Comparison of ENCODE assay signal across 19 cellular contexts in genomic region chr1:76583237-76583868, GRCh38.
"Had no signal": no experiment of that assay in that cellular context is flagged by ENCODE, and none has a peak within 500 bp of the region (broad histone marks: within the 10 kb centered on the region; RNA-seq: fewer than 3 reads in every experiment).

No MANE protein-coding gene starts in this region.

- H3K27ac ChIP-seq: esophagus squamous epithelium, neutrophil, parathyroid adenoma, transverse colon, vagina had no signal

- H3K36me3 Mint-ChIP-seq: naive B cell had no signal

- H3K36me3 ChIP-seq: esophagus squamous epithelium, neutrophil, transverse colon, vagina had no signal

- ATAC-seq: activated naive CD8-positive, alpha-beta T cell treated with anti-CD3 and anti-CD28 coated beads, Interleukin-2, amount 50 U/mL, for 24 hours; left lobe of liver had no signal

- H3K4me1 Mint-ChIP-seq: activated naive CD8-positive, alpha-beta T cell treated with anti-CD3 and anti-CD28 coated beads, Interleukin-2, amount 50 U/mL, for 24 hours; naive B cell had no signal

- H3K4me1 ChIP-seq: esophagus squamous epithelium, parathyroid adenoma, transverse colon, vagina had no signal

- H3K27ac Mint-ChIP-seq: activated naive CD8-positive, alpha-beta T cell treated with anti-CD3 and anti-CD28 coated beads, Interleukin-2, amount 50 U/mL, for 24 hours; naive B cell had no signal

- H3K9me3 ChIP-seq: esophagus squamous epithelium, neutrophil, transverse colon, vagina had no signal

- H3K27me3 ChIP-seq: esophagus squamous epithelium, neutrophil, transverse colon, vagina had no signal

- H3K4me3 ChIP-seq: esophagus squamous epithelium, transverse colon, vagina had no signal

- H3K4me3 Mint-ChIP-seq: activated naive CD8-positive, alpha-beta T cell treated with anti-CD3 and anti-CD28 coated beads, Interleukin-2, amount 50 U/mL, for 24 hours; naive B cell had no signal

- H3K9me3 Mint-ChIP-seq: activated naive CD8-positive, alpha-beta T cell treated with anti-CD3 and anti-CD28 coated beads, Interleukin-2, amount 50 U/mL, for 24 hours; naive B cell had no signal

- H3K27me3 Mint-ChIP-seq: activated naive CD8-positive, alpha-beta T cell treated with anti-CD3 and anti-CD28 coated beads, Interleukin-2, amount 50 U/mL, for 24 hours; naive B cell had no signal

- DNase-seq: activated CD4-positive, alpha-beta T cell treated with anti-CD3 and anti-CD28 coated beads, Interleukin-2, amount 50 U/mL, for 1 hour; activated CD4-positive, CD25-positive, alpha-beta regulatory T cell; activated naive CD4-positive, alpha-beta T cell treated with Interleukin-2 at 50 U/mL for 16 hours; activated naive CD8-positive, alpha-beta T cell treated with anti-CD3 and anti-CD28 coated beads, Interleukin-2, amount 50 U/mL, for 24 hours; activated T-cell treated with anti-CD3 and anti-CD28 coated beads for 4 hours; aorta; cortex of kidney; effector CD4-positive, alpha-beta T cell; esophagus squamous epithelium; mammary epithelial cell; naive B cell; stimulated activated CD4-positive, alpha-beta T cell treated with anti-CD3 and anti-CD28 coated beads, Interleukin-4, amount 100 ng/mL, for 24 hours; stimulated activated naive CD4-positive, alpha-beta T cell; T-helper 2 cell; transverse colon had no signal
